16 cellular contexts compared by ENCODE assay signal in genomic region chr5:152397581-152397980, GRCh38. TPM values are rescaled to one million over a fixed set of nuclear protein-coding genes. Genes with fewer than 3 reads are reported as not detected.
DNase-seq lines count a peak whose midpoint lies in the region; ATAC-seq, FAIRE-seq and TF ChIP-seq lines count a peak whose summit lies in the region.
"Had no signal": no experiment of that assay in that cellular context is flagged by ENCODE, and none has a peak within 500 bp of the region (broad histone marks: within the 10 kb centered on the region; RNA-seq: fewer than 3 reads in every experiment).

No MANE protein-coding gene starts in this region.

- CTCF ChIA-PET in HepG2 (lab: Yijun Ruan, JAX; ENCODE audit: low intra/inter-chr PET ratio, low total read pairs), result no interaction called here

- no peak for TF ChIP-seq CTCF in GM12865 (IDR thresholded peaks at IDR 0.05; ENCODE audit: insufficient read depth, low read depth, low read length, missing control alignments)
- no peak for TF ChIP-seq CTCF in HepG2 (CRISPR knock-in tag; IDR thresholded peaks at IDR 0.05)

- WGBS in HepG2 (ENCODE audit: low lambda C conversion rate), result 0% methylated on average over 1 of the region's 1 CpG

- H3K9ac ChIP-seq in HepG2 (ENCODE audit: insufficient read depth, low read depth, low read length), result no peak overlapping the region

- no peak for FAIRE-seq in HepG2 (lab: Jason Lieb, UNC)

- no peak overlapping the region for H3K4me3 ChIP-seq in GM12865 (ENCODE audit: low read depth, low read length)
- H3K4me3 ChIP-seq in HepG2 (replicated peaks in 1 of 3; ENCODE audit: insufficient read depth in 1 of 3, low read depth in 2 of 3, low read length in 3 of 3), result no peak overlapping the region

- intact Hi-C loops in HepG2 (cut with micrococcal nuclease; ENCODE audit: unreplicated experiment), result no loop called here

- no peaks in the 10 kb centered on the region for H3K79me2 ChIP-seq in HepG2 (ENCODE audit: insufficient read depth, low read length)

- no peak overlapping the region for H3K27ac ChIP-seq in HepG2 (ENCODE audit: extremely low read length, insufficient read depth, low read length)

- no peak for TF ChIP-seq POLR2A in HepG2 (IDR thresholded peaks at IDR 0.05; ENCODE audit: insufficient read depth in 1 of 2, low read depth in 2 of 2, low read length in 2 of 2)

- H3K27me3 ChIP-seq in HepG2 (ENCODE audit: control insufficient read depth in 1 of 2, insufficient read depth in 2 of 2, low read length in 2 of 2), result no peaks in the 10 kb centered on the region; a peak in 1 of 5 replicates

- H3K4me1 ChIP-seq in HepG2 (ENCODE audit: insufficient read depth, low read length), result no peaks in the 10 kb centered on the region

- H3K9me3 ChIP-seq in HepG2 (ENCODE audit: low read length), result no peaks in the 10 kb centered on the region

- no peak overlapping the region for H3K4me2 ChIP-seq in HepG2 (ENCODE audit: low read depth, low read length)

- ATAC-seq in GM21825 (IDR thresholded peaks at IDR 0.05; ENCODE audit: unreplicated experiment) (peak; percentile 79), HG03135 (IDR thresholded peaks at IDR 0.05; ENCODE audit: unreplicated experiment) (peak; percentile 79), HepG2 (no peak)
- ATAC-seq: activated T-cell treated with anti-CD3 and anti-CD28 coated beads, Interleukin-2, amount 50 U/mL, for 72 hours had no signal

- no peaks in the 10 kb centered on the region for H3K36me3 ChIP-seq in HepG2 (replicated peaks in 1 of 2; ENCODE audit: control insufficient read depth in 1 of 2, insufficient read depth in 2 of 2, low read length in 2 of 2)

- no peak for TF ChIP-seq RAD21 in HepG2 (CRISPR knock-in tag; IDR thresholded peaks at IDR 0.05)

- POLR2A ChIA-PET in HepG2 (lab: Yijun Ruan, JAX), result no interaction called here

- in situ Hi-C loops in HepG2 (cut with HindIII; ENCODE audit: extremely low pct_ligation_motif_present, low pct_unique_long_range_greater_than_20kb), result no loop called here

- no TSS peak for BruUV-seq in HepG2 (replicated peaks; lab: Mats Ljungman, UMichigan)

- no peak overlapping the region for H2AFZ ChIP-seq in HepG2 (ENCODE audit: low read length)

- no peak for TF ChIP-seq EP300 in HepG2 (IDR thresholded peaks at IDR 0.05; ENCODE audit: low read depth in 2 of 2, low read length in 2 of 2)
- no peak for TF ChIP-seq EP300 in HepG2 (CRISPR knock-in tag; IDR thresholded peaks at IDR 0.05; ENCODE audit: borderline replicate concordance)

- DNase-seq in GM12865 (ENCODE audit: low read depth) (peak; percentile 49), GM19240 (ENCODE audit: insufficient read length, low spot score) (peak; percentile 4), HepG2 (ENCODE audit: low spot score) (no peak), islet precursor cell (no peak), NCI-H526 (lab: John Stamatoyannopoulos, UW) (no peak), DMS53 (lab: John Stamatoyannopoulos, UW) (no peak)
- DNase-seq: ACHN; activated CD4-positive, alpha-beta T cell treated with anti-CD3 and anti-CD28 coated beads for 4 hours; activated T-cell treated with anti-CD3 and anti-CD28 coated beads, Interleukin-2, amount 50 U/mL, for 72 hours; aorta; dermis blood vessel endothelial cell had no signal

- no peaks in the 10 kb centered on the region for H4K20me1 ChIP-seq in HepG2 (ENCODE audit: insufficient read depth, low read length)

TF ChIP-seq in HepG2, 621 proteins besides CTCF, POLR2A, EP300 and RAD21:
- no peak for TF ChIP-seq SKI (IDR thresholded peaks at IDR 0.05; ENCODE audit: partially characterized antibody)
- TF ChIP-seq MED8 (CRISPR knock-in tag; IDR thresholded peaks at IDR 0.05; ENCODE audit: insufficient replicate concordance), result no peak
- TF ChIP-seq MXI1 (IDR thresholded peaks at IDR 0.05; ENCODE audit: borderline replicate concordance, low read depth, low read length), result no peak
- no peak for TF ChIP-seq ZNF772 (CRISPR knock-in tag; IDR thresholded peaks at IDR 0.05)

RNA-seq across cellular contexts. Expression of gene NMUR2, which starts 7.5 kb away (rescaled TPM):
- not detected in 2 replicates for total RNA-seq in HepG2 (2016; rRNA removed; fragmentation: Illumina TruSeq; extraction: Trizol)
- total RNA-seq in HepG2 (2016; cell fraction: cytosol; rRNA removed; fragmentation: Illumina TruSeq; extraction: Trizol; ENCODE audit: low read depth), result not detected in 2 replicates
- total RNA-seq in HepG2 (2016; cell fraction: insoluble cytoplasmic fraction; rRNA removed; fragmentation: Illumina TruSeq; extraction: Trizol), result not detected in 2 replicates
- total RNA-seq in HepG2 (2016; cell fraction: membrane; rRNA removed; fragmentation: Illumina TruSeq; extraction: Trizol), result not detected in 2 replicates
- total RNA-seq in HepG2 (2016; cell fraction: nucleus; rRNA removed; fragmentation: Illumina TruSeq; extraction: Trizol), result not detected in 2 replicates
- not detected in 2 replicates for polyA plus RNA-seq in HepG2 (2011; rRNA removed)
- polyA plus RNA-seq in HepG2 (2011; cell fraction: cytosol; rRNA removed), result not detected in 2 replicates
- not detected in 2 replicates for polyA plus RNA-seq in HepG2 (2011; cell fraction: nucleus; rRNA removed)
- not detected in 2 replicates for polyA plus RNA-seq in HepG2 (2012)
- polyA plus RNA-seq in HepG2 (2016; cell fraction: cytosol; fragmentation: Illumina TruSeq; extraction: Trizol; ENCODE audit: low read depth), result not detected in 2 replicates
- not detected in 2 replicates for polyA plus RNA-seq in HepG2 (2016; cell fraction: insoluble cytoplasmic fraction; fragmentation: Illumina TruSeq; extraction: Trizol; ENCODE audit: low read depth)
- polyA plus RNA-seq in HepG2 (2016; cell fraction: membrane; fragmentation: Illumina TruSeq; extraction: Trizol; ENCODE audit: low read depth), result not detected in 2 replicates
- polyA plus RNA-seq in HepG2 (2016; cell fraction: nucleus; fragmentation: Illumina TruSeq; extraction: Trizol; ENCODE audit: insufficient read depth, low read depth), result not detected in 2 replicates
- not detected in 2 replicates for polyA minus RNA-seq in HepG2 (2011; rRNA and poly(A)+ RNA removed; ENCODE audit: low replicate concordance)
- not detected in 2 replicates for polyA minus RNA-seq in HepG2 (2011; cell fraction: cytosol; rRNA and poly(A)+ RNA removed)
- not detected in 2 replicates for polyA minus RNA-seq in HepG2 (2011; cell fraction: nucleus; rRNA and poly(A)+ RNA removed)
- total RNA-seq: activated T-cell treated with anti-CD3 and anti-CD28 coated beads, Interleukin-2, amount 50 U/mL, for 72 hours; aorta; dermis blood vessel endothelial cell; OCI-LY7; progenitor cell of endocrine pancreas; urinary bladder had no signal
- polyA plus RNA-seq: aorta, urinary bladder had no signal

Comparison
In these comparisons a context has a peak if more than half of its experiments do, and no peak if none do; other contexts are left out.
1. DNase-seq: peak in GM12865 (single experiment) and GM19240 (single experiment); none in HepG2 (single experiment), islet precursor cell (single experiment), NCI-H526 (0 of 2) and DMS53 (single experiment).